In genomic region chr7:100490483-100491191, GRCh38 we compare ENCODE assay signal across 1 cellular context.
TF ChIP-seq lines count a peak whose summit lies in the region.

No MANE protein-coding gene starts in this region.

TF ChIP-seq in IMR-90, 13 proteins besides CTCF, POLR2A, EP300 and RAD21:
- TF ChIP-seq FOS (IDR thresholded peaks at IDR 0.05; ENCODE audit: low read depth, low read length) (no peak), CEBPB (IDR thresholded peaks at IDR 0.05; ENCODE audit: low read depth, low read length) (no peak), MXI1 (IDR thresholded peaks at IDR 0.05; ENCODE audit: borderline replicate concordance, low read depth, low read length) (no peak), MAFK (IDR thresholded peaks at IDR 0.05; ENCODE audit: low read depth, low read length) (no peak), BHLHE40 (IDR thresholded peaks at IDR 0.05; ENCODE audit: low read depth, low read length) (no peak), MAZ (IDR thresholded peaks at IDR 0.05; ENCODE audit: borderline replicate concordance, low read depth, low read length) (no peak), CHD1 (IDR thresholded peaks at IDR 0.05; ENCODE audit: low read depth, low read length) (no peak), NFE2L2 (IDR thresholded peaks at IDR 0.05; ENCODE audit: low read depth, low read length) (no peak), RCOR1 (IDR thresholded peaks at IDR 0.05; ENCODE audit: insufficient replicate concordance, low read length) (no peak), SMC3 (IDR thresholded peaks at IDR 0.05; ENCODE audit: low read depth, low read length) (no peak), RFX5 (IDR thresholded peaks at IDR 0.05; ENCODE audit: low read depth, low read length) (no peak)
- TF ChIP-seq, protein P1, sequence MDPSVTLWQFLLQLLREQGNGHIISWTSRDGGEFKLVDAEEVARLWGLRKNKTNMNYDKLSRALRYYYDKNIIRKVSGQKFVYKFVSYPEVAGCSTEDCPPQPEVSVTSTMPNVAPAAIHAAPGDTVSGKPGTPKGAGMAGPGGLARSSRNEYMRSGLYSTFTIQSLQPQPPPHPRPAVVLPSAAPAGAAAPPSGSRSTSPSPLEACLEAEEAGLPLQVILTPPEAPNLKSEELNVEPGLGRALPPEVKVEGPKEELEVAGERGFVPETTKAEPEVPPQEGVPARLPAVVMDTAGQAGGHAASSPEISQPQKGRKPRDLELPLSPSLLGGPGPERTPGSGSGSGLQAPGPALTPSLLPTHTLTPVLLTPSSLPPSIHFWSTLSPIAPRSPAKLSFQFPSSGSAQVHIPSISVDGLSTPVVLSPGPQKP (IDR thresholded peaks at IDR 0.05; ENCODE audit: borderline replicate concordance, low read depth, low read length) = no peak
- TF ChIP-seq, protein P2, sequence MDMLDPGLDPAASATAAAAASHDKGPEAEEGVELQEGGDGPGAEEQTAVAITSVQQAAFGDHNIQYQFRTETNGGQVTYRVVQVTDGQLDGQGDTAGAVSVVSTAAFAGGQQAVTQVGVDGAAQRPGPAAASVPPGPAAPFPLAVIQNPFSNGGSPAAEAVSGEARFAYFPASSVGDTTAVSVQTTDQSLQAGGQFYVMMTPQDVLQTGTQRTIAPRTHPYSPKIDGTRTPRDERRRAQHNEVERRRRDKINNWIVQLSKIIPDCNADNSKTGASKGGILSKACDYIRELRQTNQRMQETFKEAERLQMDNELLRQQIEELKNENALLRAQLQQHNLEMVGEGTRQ (IDR thresholded peaks at IDR 0.05; ENCODE audit: low read depth, low read length) = no peak
